In the genomic region with DNA sequence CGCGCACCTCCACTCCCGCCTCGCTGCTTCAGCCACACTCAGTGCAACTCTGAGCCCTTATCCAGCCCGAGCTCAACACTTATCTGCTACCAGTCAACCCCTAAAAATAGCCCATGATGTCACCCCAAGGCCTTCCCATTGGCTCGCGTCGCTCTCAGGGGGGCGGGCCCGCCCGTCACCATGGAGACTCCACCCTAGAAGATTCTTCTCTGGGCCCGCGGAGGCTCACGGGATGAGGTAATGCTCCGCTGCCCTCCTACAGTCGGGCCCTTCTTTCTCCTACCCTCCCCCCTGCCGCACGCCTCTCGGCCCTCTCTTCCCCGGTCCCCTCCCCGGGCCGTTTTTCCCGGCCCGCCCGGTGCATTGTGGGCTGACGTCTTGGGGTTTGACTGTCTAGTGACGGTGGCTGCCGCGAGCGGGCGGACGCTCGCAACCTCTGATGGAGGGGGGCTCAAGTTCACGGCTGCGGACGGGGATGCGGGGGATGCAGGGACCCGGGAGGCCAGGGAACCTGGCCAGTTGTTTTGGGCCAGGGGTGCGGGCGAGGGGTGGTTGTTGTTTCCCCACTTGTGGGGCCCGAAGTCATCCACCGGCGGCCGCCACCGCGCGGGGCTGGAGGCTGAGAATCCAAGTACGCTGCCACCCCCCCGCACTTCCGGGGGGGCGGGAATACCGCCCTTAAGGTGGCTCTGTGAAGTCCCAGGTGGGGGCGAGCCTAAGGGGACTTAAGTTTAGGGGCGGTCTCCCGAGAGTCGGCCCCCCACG, we compare ENCODE assay signal across 8 cellular contexts. TPM values are rescaled to one million over a fixed set of nuclear protein-coding genes. Genes with fewer than 3 reads are reported as not detected.
A peak's percentile ranks its signal among the peaks of the same experiment; 100 is the strongest.
DNase-seq lines count a peak whose midpoint lies in the region; ATAC-seq and TF ChIP-seq lines count a peak whose summit lies in the region.

Gene JUN, minus strand, starts transcription at position 55 of the 765 bp plus-strand sequence. CDS start 977 bp downstream, outside the sequence.

- TF ChIP-seq CTCF in GM12864 (IDR thresholded peaks at IDR 0.05; ENCODE audit: low read depth, low read length, missing control alignments): no peak
- TF ChIP-seq CTCF in osteocyte (IDR thresholded peaks at IDR 0.05): no peak

- H3K4me1 ChIP-seq in thymus (ENCODE audit: control insufficient read depth, insufficient read depth, low read length): peaks cover 11% of the 10 kb centered on the region

- WGBS in thymus: under 1% methylated on average over 57 of the region's 57 CpGs

- H3K9me3 Mint-ChIP-seq in osteocyte (ENCODE audit: unreplicated experiment): peaks cover 6% of the 10 kb centered on the region

- peak within 1 kb of the TSS; percentile 98 for H3K27ac Mint-ChIP-seq in osteocyte (ENCODE audit: unreplicated experiment)

- peaks cover 21% of the 10 kb centered on the region for H3K36me3 Mint-ChIP-seq in osteocyte (ENCODE audit: unreplicated experiment)

- peaks cover 43% of the 10 kb centered on the region for H3K4me1 Mint-ChIP-seq in osteocyte (ENCODE audit: unreplicated experiment)

- H3K4me3 ChIP-seq in GM12864 (ENCODE audit: low read depth, low read length) (peak within 1 kb of the TSS; percentile 92), thymus (ENCODE audit: low read length) (peak within 1 kb of the TSS; percentile 69)

- ATAC-seq in HG02759 (IDR thresholded peaks at IDR 0.05; ENCODE audit: unreplicated experiment): peak; percentile 79

- peak within 1 kb of the TSS; percentile 98 for H3K27ac ChIP-seq in thymus (ENCODE audit: low read depth)

- DNase-seq in GM12864 (ENCODE audit: low read depth) (peak; percentile 97), NCI-H1417 (lab: John Stamatoyannopoulos, UW) (peak; percentile 97 to 99 (median 98)), SW 1271 (lab: John Stamatoyannopoulos, UW) (peak; percentile 94 to 97), head of caudate nucleus (peak; percentile 97 to 100 (median 99)), osteocyte (ENCODE audit: extremely low spot score, unreplicated experiment) (peak; percentile 99)
- DNase-seq in activated naive CD8-positive, alpha-beta T cell treated with anti-CD3 and anti-CD28 coated beads, Interleukin-2, amount 50 U/mL, for 16 hours (ENCODE audit: low read depth, low spot score): peak; percentile 97

- H3K27me3 ChIP-seq in thymus (ENCODE audit: control insufficient read depth, insufficient read depth): no peaks in the 10 kb centered on the region

- no peaks in the 10 kb centered on the region for H3K36me3 ChIP-seq in thymus (ENCODE audit: control insufficient read depth, insufficient read depth)

- intact Hi-C loops in head of caudate nucleus (cut with DNase I): loop anchor here (2.0 to 10.0 kb wide), 3 partner anchors 81 to 921 kb away; no protein-coding TSS in a partner anchor

- H3K27me3 Mint-ChIP-seq in osteocyte (ENCODE audit: unreplicated experiment): no peaks in the 10 kb centered on the region

- no peaks in the 10 kb centered on the region for H3K9me3 ChIP-seq in thymus (ENCODE audit: control insufficient read depth)

- peak within 1 kb of the TSS; percentile 89 for H3K4me3 Mint-ChIP-seq in osteocyte (ENCODE audit: unreplicated experiment)

RNA-seq across cellular contexts. Expression of gene JUN, which starts in this region (rescaled TPM):
- 115 and 134 TPM in 2 replicates for total RNA-seq in osteocyte
- polyA plus RNA-seq in thymus: 74.3 TPM

Comparison
In these comparisons a context has a peak if more than half of its experiments do, and no peak if none do; other contexts are left out.
1. Peak in every context shown above with its lines: DNase-seq, ATAC-seq, H3K4me3 ChIP-seq and H3K27ac ChIP-seq.